8 cellular contexts compared by ENCODE assay signal in the genomic region with DNA sequence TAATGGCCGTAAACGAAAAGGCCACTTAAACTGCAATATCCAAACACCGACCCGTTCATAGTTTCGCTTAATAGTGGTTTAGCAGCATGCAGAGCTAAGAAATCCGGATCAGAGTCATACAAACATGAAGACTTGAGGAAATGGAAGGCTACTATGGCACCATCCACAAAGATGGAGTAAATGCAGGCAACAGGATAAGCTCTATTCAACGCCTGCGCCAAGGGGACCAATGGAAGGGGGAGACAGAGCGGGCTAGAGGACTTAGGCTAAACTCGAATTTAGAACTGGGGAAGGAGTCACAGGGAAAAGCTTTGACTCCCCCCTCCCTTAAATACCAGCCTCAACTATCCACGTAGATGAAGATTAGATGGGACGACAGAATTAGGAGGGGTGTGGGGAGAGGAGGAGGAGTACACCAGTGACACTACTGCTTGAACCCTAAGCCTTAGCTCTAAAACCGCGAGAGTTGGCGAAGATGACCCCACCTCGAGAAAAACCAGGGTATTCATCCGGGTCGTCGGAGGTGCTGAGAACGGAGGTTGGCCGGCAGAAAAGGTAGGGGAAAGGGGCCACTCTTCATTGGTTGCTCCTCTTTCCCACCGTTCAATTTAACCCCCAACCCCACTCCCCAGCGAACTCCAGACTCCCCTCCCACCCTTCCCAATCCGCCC. TPM values are rescaled to one million over a fixed set of nuclear protein-coding genes. Genes with fewer than 3 reads are reported as not detected.
DNase-seq lines count a peak whose midpoint lies in the region; ATAC-seq and TF ChIP-seq lines count a peak whose summit lies in the region.

No MANE protein-coding gene starts in this region.

- intact Hi-C loops in MCF 10A (cut with micrococcal nuclease) (no loop called here), left lung (cut with DNase I) (no loop called here)

- H3K27me3 ChIP-seq in left lung = no peaks in the 10 kb centered on the region

- H3K4me3 Mint-ChIP-seq in MCF 10A (ENCODE audit: unreplicated experiment) = peak overlapping the region; percentile 71

- H3K27me3 Mint-ChIP-seq in MCF 10A (ENCODE audit: insufficient read depth, unreplicated experiment) = peaks cover 39% of the 10 kb centered on the region

- H3K36me3 ChIP-seq in SK-N-MC (ENCODE audit: insufficient read depth, low read length) = peaks cover 36% of the 10 kb centered on the region
- H3K36me3 ChIP-seq in left lung = peaks cover 0 to 8% of the 10 kb centered on the region in 2 donors

- POLR2A ChIA-PET in MCF 10A (lab: Yijun Ruan, JAX) = interaction anchor here (0.5 to 2.6 kb wide), 20 partner anchors 9 to 1868 kb away, joined by 3 to 16 read pairs (median 4); no protein-coding TSS in a partner anchor

- H3K4me1 Mint-ChIP-seq in MCF 10A (ENCODE audit: insufficient read depth, unreplicated experiment) = peaks cover 6% of the 10 kb centered on the region

- peaks cover 0 to 24% of the 10 kb centered on the region in 2 donors for H3K4me1 ChIP-seq in left lung

- peak overlapping the region; percentile 99 for H3K9ac ChIP-seq in SK-N-MC (ENCODE audit: insufficient read length)

- peaks cover 39% of the 10 kb centered on the region for H3K36me3 Mint-ChIP-seq in MCF 10A (ENCODE audit: insufficient read depth, unreplicated experiment)

- BruUV-seq in MCF 10A (replicated peaks; lab: Mats Ljungman, UMichigan) = TSS peak; percentile 20

- ATAC-seq in left lung (no peak), GM18520 (IDR thresholded peaks at IDR 0.05; ENCODE audit: unreplicated experiment) (no peak), GM19455 (IDR thresholded peaks at IDR 0.05; ENCODE audit: unreplicated experiment) (no peak)

- peak overlapping the region; percentile 83 for H3K4me3 ChIP-seq in SK-N-MC
- peak overlapping the region; percentile 34 to 60 for H3K4me3 ChIP-seq in left lung

- no peak for TF ChIP-seq CTCF in MCF 10A (IDR thresholded peaks at IDR 0.05; ENCODE audit: unreplicated experiment)
- no peak for TF ChIP-seq CTCF in left lung (IDR thresholded peaks at IDR 0.05)

- CTCF ChIA-PET in MCF 10A (lab: Yijun Ruan, JAX) = no interaction called here

- DNase-seq in Daoy (ENCODE audit: low read depth) (peak; percentile 51), Kasumi-1 (lab: John Stamatoyannopoulos, UW) (peak; percentile 25 to 29), SK-N-MC (ENCODE audit: low read depth, low spot score) (no peak), MCF 10A (ENCODE audit: unreplicated experiment) (peak; percentile 50), left lung (no peak)
- peak in 4 of 6 experiments; percentile 26 to 43 (median 29) for DNase-seq in stimulated activated naive CD4-positive, alpha-beta T cell (lab: John Stamatoyannopoulos, UW)

- H3K27ac ChIP-seq in SK-N-MC (peak overlapping the region; percentile 90), left lung (peak overlapping the region; percentile 83 to 89)

- H3K27ac Mint-ChIP-seq in MCF 10A (ENCODE audit: low read depth, unreplicated experiment) = peak overlapping the region; percentile 73

- no peaks in the 10 kb centered on the region for H3K9me3 ChIP-seq in SK-N-MC (ENCODE audit: low read depth, low read length)
- no peaks in the 10 kb centered on the region for H3K9me3 ChIP-seq in left lung

- H3K9me3 Mint-ChIP-seq in MCF 10A (ENCODE audit: unreplicated experiment) = no peaks in the 10 kb centered on the region

RNA-seq across cellular contexts. Expression of gene HUWE1, which starts 3.5 kb away (rescaled TPM):
- 48.0 and 54.1 TPM in 2 replicates for total RNA-seq in Daoy (2014; rRNA removed; shearing (Covaris generic))
- total RNA-seq in MCF 10A (2022) (274 TPM in 2 replicates), left lung (100 to 1,000 TPM; 163 to 200 TPM)

Comparison
In these comparisons a context has a peak if more than half of its experiments do, and no peak if none do; other contexts are left out.
1. DNase-seq: peak in Daoy (single experiment), Kasumi-1 (2 of 2), MCF 10A (single experiment) and stimulated activated naive CD4-positive, alpha-beta T cell (4 of 6); none in SK-N-MC (single experiment) and left lung (0 of 2).